ENCODE assay signal across 1 cellular context in genomic region chr17:28405632-28406477, GRCh38.
TF ChIP-seq lines count a peak whose summit lies in the region.

Gene SLC46A1, minus strand, starts transcription at chr17:28406212. Its CDS starts 98 bp downstream, at chr17:28406114.

TF ChIP-seq in K562, 482 proteins besides CTCF, POLR2A, EP300 and RAD21 (continued from another document):
- TF ChIP-seq SRSF3 (IDR thresholded peaks at IDR 0.05; ENCODE audit: insufficient read depth, low read length) (no peak), ZBTB5 (IDR thresholded peaks at IDR 0.05) (no peak), RREB1 (CRISPR knock-in tag; IDR thresholded peaks at IDR 0.05) (no peak), ESRRA (IDR thresholded peaks at IDR 0.05; ENCODE audit: borderline replicate concordance, low read depth) (0 out of 2 replicates have a peak, but pooled peaks have one; percentile 22), SPI1 (IDR thresholded peaks at IDR 0.05; ENCODE audit: borderline replicate concordance, low read depth, low read length) (no peak), DMBX1 (CRISPR knock-in tag; IDR thresholded peaks at IDR 0.05; ENCODE audit: borderline replicate concordance) (no peak), TEAD1 (CRISPR knock-in tag; IDR thresholded peaks at IDR 0.05) (no peak), FOSL1 (tag; conservative IDR thresholded peaks at IDR 0.05) (no peak), DLX4 (CRISPR knock-in tag; IDR thresholded peaks at IDR 0.05) (no peak), IFI16 (CRISPR knock-in tag; IDR thresholded peaks at IDR 0.05) (no peak), SFPQ (IDR thresholded peaks at IDR 0.05; ENCODE audit: low read depth, low read length) (no peak), E2F8 (IDR thresholded peaks at IDR 0.05; ENCODE audit: low read depth, partially characterized antibody) (no peak), BRF1 (IDR thresholded peaks at IDR 0.05; ENCODE audit: borderline replicate concordance, extremely low read depth, insufficient read length) (no peak), NFIC (IDR thresholded peaks at IDR 0.05) (no peak; the same call in 1 of the 2 replicates), ASH1L (IDR thresholded peaks at IDR 0.05; ENCODE audit: borderline replicate concordance, low read depth, partially characterized antibody) (no peak), E2F3 (CRISPR knock-in tag; IDR thresholded peaks at IDR 0.05) (no peak), SREBF1 (IDR thresholded peaks at IDR 0.05; ENCODE audit: borderline replicate concordance, low read depth, low read length) (no peak), PML (IDR thresholded peaks at IDR 0.05; ENCODE audit: low read length) (no peak), ZFX (CRISPR knock-in tag; IDR thresholded peaks at IDR 0.05) (peak; percentile 35; the same call in 1 of the 2 replicates), EWSR1 (IDR thresholded peaks at IDR 0.05; ENCODE audit: borderline replicate concordance, low read depth, partially characterized antibody) (no peak), KLF6 (CRISPR knock-in tag; IDR thresholded peaks at IDR 0.05; ENCODE audit: borderline replicate concordance) (no peak), LCOR (CRISPR knock-in tag; IDR thresholded peaks at IDR 0.05) (no peak), TFAP4 (CRISPR knock-in tag; IDR thresholded peaks at IDR 0.05; ENCODE audit: borderline replicate concordance) (no peak; the same call in 1 of the 2 replicates), DIDO1 (tag; IDR thresholded peaks at IDR 0.05; ENCODE audit: low read depth) (no peak), ZKSCAN3 (CRISPR knock-in tag; IDR thresholded peaks at IDR 0.05) (no peak), CGGBP1 (CRISPR knock-in tag; IDR thresholded peaks at IDR 0.05) (no peak), HNRNPL (IDR thresholded peaks at IDR 0.05; ENCODE audit: low read depth, low read length) (no peak), ZNF174 (CRISPR knock-in tag; IDR thresholded peaks at IDR 0.05) (no peak), NUFIP1 (IDR thresholded peaks at IDR 0.05; ENCODE audit: partially characterized antibody) (no peak), SIN3B (IDR thresholded peaks at IDR 0.05; ENCODE audit: low read depth) (0 out of 2 replicates have a peak, but pooled peaks have one; percentile 28), SNRNP70 (optimal IDR thresholded peaks at IDR 0.05; ENCODE audit: low read depth, low read length) (no peak), CCNT2 (IDR thresholded peaks at IDR 0.05; ENCODE audit: borderline replicate concordance, extremely low read depth, insufficient read length, low read depth, low read length) (peak; percentile 36), ZNF398 (CRISPR knock-in tag; IDR thresholded peaks at IDR 0.05) (no peak), ZNF140 (CRISPR knock-in tag; IDR thresholded peaks at IDR 0.05) (no peak)
TF ChIP-seq in K562: peak in this region for 48.
